ENCODE assay signal across 27 cellular contexts in genomic region chr11:12363373-12363772, GRCh38. TPM values are rescaled to one million over a fixed set of nuclear protein-coding genes. Genes with fewer than 3 reads are reported as not detected.
"Had no signal": no experiment of that assay in that cellular context is flagged by ENCODE, and none has a peak within 500 bp of the region (broad histone marks: within the 10 kb centered on the region; RNA-seq: fewer than 3 reads in every experiment).

No MANE protein-coding gene starts in this region.

- H3K4me3 Mint-ChIP-seq: activated T-helper 1 cell treated with anti-CD3 and anti-CD28 coated beads, Interleukin-12 subunit alpha, Interleukin-12 subunit beta, Interleukin-2, Interleukin-4 antibody, amounts not matched to agents 30 ng/mL and 10 ng/mL and 1 ng/mL, durations not matched to agents 14 hours and 24 hours and 36 hours; dendritic cell treated with granulocyte-macrophage colony-stimulating factor and Interleukin-4, amounts not matched to agents 40 ng/mL and 50 ng/mL, for 4 days; nephron progenitor cell had no signal

- ATAC-seq: gastrocnemius medialis, left lung, lower lobe of right lung had no signal

- H3K4me1 ChIP-seq: left lung, lower lobe of right lung, prostate gland, suprapubic skin, tibial artery had no signal

- H3K36me3 ChIP-seq: brain microvascular endothelial cell, gastrocnemius medialis, left lung, lower lobe of right lung, neutrophil, ovary, prostate gland, suprapubic skin, tibial artery, WERI-Rb-1 had no signal

- H3K9me3 ChIP-seq: gastrocnemius medialis, left lung, lower lobe of right lung, neutrophil, ovary, prostate gland, suprapubic skin, tibial artery had no signal

- H3K9me3 Mint-ChIP-seq: dendritic cell treated with granulocyte-macrophage colony-stimulating factor and Interleukin-4, amounts not matched to agents 40 ng/mL and 50 ng/mL, for 4 days had no signal

- H3K27me3 ChIP-seq: brain microvascular endothelial cell, gastrocnemius medialis, left lung, ovary, suprapubic skin, tibial artery had no signal

- H3K27ac Mint-ChIP-seq: dendritic cell treated with granulocyte-macrophage colony-stimulating factor and Interleukin-4, amounts not matched to agents 40 ng/mL and 50 ng/mL, for 4 days; nephron progenitor cell had no signal

- H3K27ac ChIP-seq: brain microvascular endothelial cell, gastrocnemius medialis, left lung, lower lobe of right lung, neutrophil, ovary, prostate gland, suprapubic skin, tibial artery, WERI-Rb-1 had no signal

- H3K4me3 ChIP-seq: gastrocnemius medialis, left lung, lower lobe of right lung, ovary, prostate gland, smooth muscle cell, suprapubic skin, tibial artery had no signal

- DNase-seq: activated CD4-positive, alpha-beta T cell treated with anti-CD3 and anti-CD28 coated beads for 48 hours; activated CD4-positive, alpha-beta T cell treated with anti-CD3 and anti-CD28 coated beads, Interleukin-2, amount 50 U/mL, for 48 hours; activated CD8-positive, alpha-beta memory T cell treated with anti-CD3 and anti-CD28 coated beads, Interleukin-2, amount 50 U/mL, for 4 hours; activated naive CD4-positive, alpha-beta T cell treated with anti-CD3 and anti-CD28 coated beads, Interleukin-2, amount 50 U/mL, for 16 hours; activated T-cell treated with anti-CD3 and anti-CD28 coated beads, Interleukin-2, amount 50 U/mL, for 1 hour; amniotic stem cell; brain microvascular endothelial cell; erythroblast; gastrocnemius medialis; glutamatergic neuron; left lung; lower lobe of right lung; mesenchymal stem cell; nephron progenitor cell; ovary; retina; stimulated activated CD4-positive, alpha-beta T cell treated with anti-CD3 and anti-CD28 coated beads, Interleukin-15, amount 100 ng/mL, for 24 hours; stimulated activated CD4-positive, alpha-beta T cell treated with anti-CD3 and anti-CD28 coated beads, Interleukin-2, amount 100 ng/mL, for 24 hours; T-helper 9 cell; tibial artery; WERI-Rb-1 had no signal

RNA-seq across cellular contexts. Expression of gene PARVA, which starts 14.0 kb away (rescaled TPM):
- total RNA-seq: activated T-helper 1 cell treated with anti-CD3 and anti-CD28 coated beads, Interleukin-12 subunit alpha, Interleukin-12 subunit beta, Interleukin-2, Interleukin-4 antibody, amounts not matched to agents 30 ng/mL and 10 ng/mL and 1 ng/mL, durations not matched to agents 14 hours and 24 hours and 36 hours had no signal
